ENCODE assay signal across 27 cellular contexts in the genomic region with DNA sequence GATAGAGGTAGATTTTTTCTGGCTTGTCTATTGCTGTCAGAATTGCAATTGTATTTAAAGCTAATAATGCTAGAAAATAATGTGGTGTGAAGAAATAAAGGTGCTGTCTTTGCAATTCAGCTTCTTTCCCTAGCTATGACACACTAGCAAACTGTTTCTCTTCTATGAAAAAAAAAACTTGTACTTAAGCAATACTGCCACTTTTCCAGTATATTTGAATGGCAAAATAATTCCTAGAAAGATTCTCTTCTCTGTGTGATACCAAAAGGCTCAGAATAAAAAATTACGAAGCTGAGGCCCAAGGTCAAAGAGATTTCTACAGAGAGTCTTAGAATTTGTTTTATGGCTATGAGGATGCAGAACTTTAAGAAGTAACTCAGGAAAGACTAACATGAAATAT.
"Had no signal": no experiment of that assay in that cellular context is flagged by ENCODE, and none has a peak within 500 bp of the region (broad histone marks: within the 10 kb centered on the region; RNA-seq: fewer than 3 reads in every experiment).

No MANE protein-coding gene starts in this region.

- H3K4me3 Mint-ChIP-seq: activated CD4-positive, alpha-beta memory T cell treated with anti-CD3 and anti-CD28 coated beads, Interleukin-2, amount 10 ng/mL, durations not matched to agents 7 days and 5 days; activated CD4-positive, alpha-beta T cell treated with anti-CD3 and anti-CD28 coated beads, Interleukin-2, amount 10 ng/mL, durations not matched to agents 24 days and 14 days; activated CD8-positive, alpha-beta memory T cell treated with anti-CD3 and anti-CD28 coated beads, Interleukin-2, amount 10 ng/mL, durations not matched to agents 7 days and 5 days; activated naive CD4-positive, alpha-beta T cell treated with anti-CD3 and anti-CD28 coated beads, Interleukin-2, amount 50 U/mL, for 24 hours; immature natural killer cell; natural killer cell; stimulated activated memory B cell treated with anti-CD40 and anti-IgM and Interleukin-4, amounts not matched to agents 10 μg/mL and 1 μg/mL and 100 μg/mL, for 72 hours had no signal

- H3K9me3 Mint-ChIP-seq: activated CD4-positive, alpha-beta memory T cell treated with anti-CD3 and anti-CD28 coated beads, Interleukin-2, amount 10 ng/mL, durations not matched to agents 7 days and 5 days; activated CD4-positive, alpha-beta T cell treated with anti-CD3 and anti-CD28 coated beads, Interleukin-2, amount 10 ng/mL, durations not matched to agents 24 days and 14 days; activated naive CD4-positive, alpha-beta T cell treated with anti-CD3 and anti-CD28 coated beads, Interleukin-2, amount 50 U/mL, for 24 hours; stimulated activated memory B cell treated with anti-CD40 and anti-IgM and Interleukin-4, amounts not matched to agents 10 μg/mL and 1 μg/mL and 100 μg/mL, for 72 hours had no signal

- H3K27me3 Mint-ChIP-seq: activated CD4-positive, alpha-beta memory T cell treated with anti-CD3 and anti-CD28 coated beads, Interleukin-2, amount 10 ng/mL, durations not matched to agents 7 days and 5 days; activated CD4-positive, alpha-beta T cell treated with anti-CD3 and anti-CD28 coated beads, Interleukin-2, amount 10 ng/mL, durations not matched to agents 24 days and 14 days; activated CD8-positive, alpha-beta memory T cell treated with anti-CD3 and anti-CD28 coated beads, Interleukin-2, amount 10 ng/mL, durations not matched to agents 7 days and 5 days; activated naive CD4-positive, alpha-beta T cell treated with anti-CD3 and anti-CD28 coated beads, Interleukin-2, amount 50 U/mL, for 24 hours; stimulated activated memory B cell treated with anti-CD40 and anti-IgM and Interleukin-4, amounts not matched to agents 10 μg/mL and 1 μg/mL and 100 μg/mL, for 72 hours had no signal

- H3K9ac ChIP-seq: parathyroid adenoma had no signal

- H3K27ac Mint-ChIP-seq: activated CD4-positive, alpha-beta memory T cell treated with anti-CD3 and anti-CD28 coated beads, Interleukin-2, amount 10 ng/mL, durations not matched to agents 7 days and 5 days; activated CD4-positive, alpha-beta T cell treated with anti-CD3 and anti-CD28 coated beads, Interleukin-2, amount 10 ng/mL, durations not matched to agents 24 days and 14 days; activated CD8-positive, alpha-beta memory T cell treated with anti-CD3 and anti-CD28 coated beads, Interleukin-2, amount 10 ng/mL, durations not matched to agents 7 days and 5 days; activated naive CD4-positive, alpha-beta T cell treated with anti-CD3 and anti-CD28 coated beads, Interleukin-2, amount 50 U/mL, for 24 hours; immature natural killer cell; natural killer cell; stimulated activated memory B cell treated with anti-CD40 and anti-IgM and Interleukin-4, amounts not matched to agents 10 μg/mL and 1 μg/mL and 100 μg/mL, for 72 hours had no signal

- H3K9me3 ChIP-seq: ascending aorta, left lung, neutrophil, stomach, suprapubic skin, transverse colon, uterus had no signal

- H3K27me3 ChIP-seq: ascending aorta, foreskin keratinocyte, left lung, neutrophil, stomach, suprapubic skin, transverse colon, uterus had no signal

- H3K4me1 Mint-ChIP-seq: activated CD4-positive, alpha-beta memory T cell treated with anti-CD3 and anti-CD28 coated beads, Interleukin-2, amount 10 ng/mL, durations not matched to agents 7 days and 5 days; activated CD4-positive, alpha-beta T cell treated with anti-CD3 and anti-CD28 coated beads, Interleukin-2, amount 10 ng/mL, durations not matched to agents 24 days and 14 days; activated CD8-positive, alpha-beta memory T cell treated with anti-CD3 and anti-CD28 coated beads, Interleukin-2, amount 10 ng/mL, durations not matched to agents 7 days and 5 days; activated naive CD4-positive, alpha-beta T cell treated with anti-CD3 and anti-CD28 coated beads, Interleukin-2, amount 50 U/mL, for 24 hours; immature natural killer cell; natural killer cell; stimulated activated memory B cell treated with anti-CD40 and anti-IgM and Interleukin-4, amounts not matched to agents 10 μg/mL and 1 μg/mL and 100 μg/mL, for 72 hours had no signal

- H3K4me3 ChIP-seq: ascending aorta, left lung, lung, skin epidermis, stomach, suprapubic skin, transverse colon, uterus had no signal

- ATAC-seq: activated CD4-positive, CD25-positive, alpha-beta regulatory T cell treated with anti-CD3 and anti-CD28 coated beads, Interleukin-2, amount 50 U/mL, for 24 hours; activated CD8-positive, alpha-beta memory T cell treated with anti-CD3 and anti-CD28 coated beads, Interleukin-2, amount 10 ng/mL, durations not matched to agents 7 days and 5 days; foreskin keratinocyte; left lung; natural killer cell; right cardiac atrium; stimulated activated memory B cell treated with anti-CD40 and anti-IgM and Interleukin-4, amounts not matched to agents 10 μg/mL and 1 μg/mL and 100 μg/mL, for 72 hours had no signal

- H2AFZ ChIP-seq: parathyroid adenoma had no signal

- DNase-seq: activated CD4-positive, alpha-beta memory T cell treated with anti-CD3 and anti-CD28 coated beads, Interleukin-2, amount 10 ng/mL, durations not matched to agents 7 days and 5 days; activated CD4-positive, alpha-beta T cell treated with anti-CD3 and anti-CD28 coated beads, Interleukin-2, amount 10 ng/mL, durations not matched to agents 24 days and 14 days; activated CD8-positive, alpha-beta memory T cell treated with anti-CD3 and anti-CD28 coated beads, Interleukin-2, amount 10 ng/mL, durations not matched to agents 7 days and 5 days; activated effector memory CD4-positive, alpha-beta T cell treated with anti-CD3 and anti-CD28 coated beads, Interleukin-2, amount 50 U/mL, for 16 hours; activated T-cell treated with anti-CD3 and anti-CD28 coated beads for 4 hours; cerebellar nuclear complex; effector CD4-positive, alpha-beta T cell; foreskin keratinocyte; immature natural killer cell; kidney glomerular epithelial cell; left lung; natural killer cell; right cardiac atrium; stimulated activated CD4-positive, alpha-beta T cell treated with anti-CD3 and anti-CD28 coated beads, Interleukin-2, amount 100 ng/mL, for 24 hours; stomach; transverse colon; uterus had no signal

- H3K27ac ChIP-seq: ascending aorta, foreskin keratinocyte, left lung, parathyroid adenoma, skin epidermis, stomach, suprapubic skin, transverse colon, uterus, VCaP had no signal

- H3K36me3 Mint-ChIP-seq: activated CD8-positive, alpha-beta memory T cell treated with anti-CD3 and anti-CD28 coated beads, Interleukin-2, amount 10 ng/mL, durations not matched to agents 7 days and 5 days; activated naive CD4-positive, alpha-beta T cell treated with anti-CD3 and anti-CD28 coated beads, Interleukin-2, amount 50 U/mL, for 24 hours; immature natural killer cell; natural killer cell; stimulated activated memory B cell treated with anti-CD40 and anti-IgM and Interleukin-4, amounts not matched to agents 10 μg/mL and 1 μg/mL and 100 μg/mL, for 72 hours had no signal

- H3K4me1 ChIP-seq: ascending aorta, foreskin keratinocyte, left lung, parathyroid adenoma, stomach, suprapubic skin, transverse colon, uterus had no signal

- H3K36me3 ChIP-seq: ascending aorta, left lung, neutrophil, stomach, suprapubic skin, transverse colon, uterus had no signal
